In genomic region chr15:37926136-37926535, GRCh38 we compare ENCODE assay signal across 10 cellular contexts. TPM values are rescaled to one million over a fixed set of nuclear protein-coding genes. Genes with fewer than 3 reads are reported as not detected.
"Had no signal": no experiment of that assay in that cellular context is flagged by ENCODE, and none has a peak within 500 bp of the region (broad histone marks: within the 10 kb centered on the region; RNA-seq: fewer than 3 reads in every experiment).

No MANE protein-coding gene starts in this region.

- H3K9ac ChIP-seq: GM23248 had no signal

- H3K4me3 ChIP-seq: GM23248, HAP-1, K562 had no signal

- H3K36me3 ChIP-seq: HAP-1 had no signal

- H2AFZ ChIP-seq: GM23248 had no signal

- H3K9me3 ChIP-seq: HAP-1 had no signal

- H3K27ac ChIP-seq: GM23248 had no signal

- ATAC-seq: HCT116, K562 had no signal

- H3K4me1 ChIP-seq: HAP-1 had no signal

- DNase-seq: GM23248, GOT3, H7, HFFc6, IMR-90, KG1 had no signal

RNA-seq across cellular contexts. Expression of gene TMCO5A, which starts 8.3 kb away (rescaled TPM):
- total RNA-seq: GM23248, H7, HFFc6, HT-29, IMR-90, K562 had no signal
